ENCODE assay signal across 17 cellular contexts in the genomic region with DNA sequence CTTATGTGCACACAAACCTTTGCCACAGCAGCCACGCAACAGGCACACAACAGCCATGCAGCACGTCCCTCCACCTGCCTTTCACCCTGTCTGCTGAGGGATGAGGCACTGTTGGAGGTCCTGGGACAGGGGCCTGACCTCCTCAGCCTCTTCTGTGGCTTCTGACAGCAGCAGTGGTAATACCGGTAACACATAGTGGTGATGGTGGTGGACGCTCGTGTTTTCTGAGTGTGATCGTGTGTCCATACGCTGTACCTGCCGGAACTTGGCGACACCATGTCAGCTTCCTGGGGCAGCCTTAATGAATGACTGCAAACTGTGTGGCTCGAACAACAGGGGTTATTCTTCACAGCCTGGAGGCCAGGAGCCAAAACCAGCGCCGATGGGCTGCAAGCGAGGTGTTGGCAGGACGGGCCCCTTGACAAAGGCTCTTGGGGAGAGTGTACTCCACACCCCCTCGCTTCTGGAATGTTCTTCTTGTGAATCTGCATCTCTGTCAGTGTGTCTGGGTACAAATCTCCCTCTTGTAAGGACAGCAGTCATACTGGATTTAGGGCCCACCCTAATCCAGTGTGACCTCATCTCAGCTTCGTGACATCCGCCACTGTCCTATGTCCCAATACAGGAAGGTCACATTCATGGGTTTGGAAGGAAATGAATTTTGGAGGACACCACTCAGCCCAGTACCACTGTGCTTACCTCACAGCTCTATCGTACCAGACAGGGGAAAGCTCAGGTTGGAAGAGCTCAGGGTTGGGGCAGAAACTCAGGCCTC. TPM values are rescaled to one million over a fixed set of nuclear protein-coding genes. Genes with fewer than 3 reads are reported as not detected.
DNase-seq lines count a peak whose midpoint lies in the region; ATAC-seq and TF ChIP-seq lines count a peak whose summit lies in the region.
"Had no signal": no experiment of that assay in that cellular context is flagged by ENCODE, and none has a peak within 500 bp of the region (broad histone marks: within the 10 kb centered on the region; RNA-seq: fewer than 3 reads in every experiment).

No MANE protein-coding gene starts in this region.

- no peak for TF ChIP-seq POLR2A in IMR-90 (IDR thresholded peaks at IDR 0.05; ENCODE audit: low read depth, low read length)

- H3K4ac ChIP-seq in IMR-90 (ENCODE audit: low read depth, low read length), result peak overlapping the region; percentile 56

- peaks cover 13% of the 10 kb centered on the region for H3K9me1 ChIP-seq in IMR-90 (ENCODE audit: insufficient read depth, low read length)

- no peak overlapping the region for H3K4me3 Mint-ChIP-seq in CD14-positive monocyte
- no peak overlapping the region for H3K4me3 Mint-ChIP-seq in dendritic cell treated with granulocyte-macrophage colony-stimulating factor and Interleukin-4, amounts not matched to agents 40 ng/mL and 50 ng/mL, for 4 days
- H3K4me3 Mint-ChIP-seq in osteocyte (ENCODE audit: unreplicated experiment), result no peak overlapping the region

- peak overlapping the region; percentile 37 for H4K91ac ChIP-seq in IMR-90 (ENCODE audit: insufficient read depth, low read depth, low read length)

- no peak overlapping the region; the same call in 1 of the 2 replicates for H2BK20ac ChIP-seq in IMR-90 (ENCODE audit: low read depth, low read length)

- H4K5ac ChIP-seq in IMR-90 (ENCODE audit: low read depth, low read length), result no peak overlapping the region

- no peak overlapping the region for H2BK5ac ChIP-seq in IMR-90 (ENCODE audit: low read depth, low read length, poor library complexity, severe bottlenecking)

- peaks cover 7 to 24% (median 16%) of the 10 kb centered on the region in 7 donors for H3K9me3 Mint-ChIP-seq in CD14-positive monocyte
- H3K9me3 Mint-ChIP-seq in dendritic cell treated with granulocyte-macrophage colony-stimulating factor and Interleukin-4, amounts not matched to agents 40 ng/mL and 50 ng/mL, for 4 days, result peaks cover 10% of the 10 kb centered on the region
- peaks cover 9% of the 10 kb centered on the region for H3K9me3 Mint-ChIP-seq in osteocyte (ENCODE audit: unreplicated experiment)

- peak overlapping the region; percentile 11 for H2BK120ac ChIP-seq in IMR-90 (ENCODE audit: low read depth, low read length)

- intact Hi-C loops in CD14-positive monocyte (cut with micrococcal nuclease) (no loop called here), IMR-90 (cut with micrococcal nuclease) (no loop called here)
- intact Hi-C loops in dendritic cell treated with granulocyte-macrophage colony-stimulating factor and Interleukin-4, amounts not matched to agents 40 ng/mL and 50 ng/mL, for 4 days (cut with micrococcal nuclease), result no loop called here

- dilution Hi-C loops in IMR-90 (cut with HindIII; ENCODE audit: low sequenced_read_pairs, unreplicated experiment), result no loop called here

- no peak overlapping the region for H3K18ac ChIP-seq in IMR-90 (ENCODE audit: low read depth, low read length)

- in situ Hi-C loops in IMR-90 (cut with MboI; ENCODE audit: low sequenced_read_pairs), result no loop called here

- H3K9ac ChIP-seq in IMR-90 (ENCODE audit: low read depth, low read length), result no peak overlapping the region
- H3K9ac ChIP-seq: GM23248 had no signal

- POLR2A ChIA-PET in IMR-90 (lab: Charles Lee; ENCODE audit: unreplicated experiment), result interaction anchor here (0.7 kb wide), 1 partner anchor 22 kb away, joined by 3 read pairs; no protein-coding TSS in a partner anchor

- peak; percentile 37 for DNase-seq in CD14-positive monocyte (ENCODE audit: low spot score)
- DNase-seq in IMR-90, result no peak
- DNase-seq in osteocyte (ENCODE audit: extremely low spot score, unreplicated experiment), result peak; percentile 76
- no peak for DNase-seq in NAMALWA (ENCODE audit: low spot score)
- DNase-seq: BE2C, gastrocnemius medialis, GM23248, NCI-H1048, NCI-H2081 treated with DMSO at 0.1 percent for 48 hours, NCI-H524, psoas muscle, transverse colon had no signal

- H3K4me1 ChIP-seq in IMR-90 (ENCODE audit: control insufficient read depth, insufficient read depth, low read length), result peaks cover 7% of the 10 kb centered on the region
- H3K4me1 ChIP-seq: ascending aorta, BE2C, gastrocnemius medialis, psoas muscle had no signal

- H3K27ac ChIP-seq in IMR-90 (ENCODE audit: insufficient read depth, low read length), result peak overlapping the region; percentile 18; the same call in 1 of the 2 replicates
- H3K27ac ChIP-seq: ascending aorta, gastrocnemius medialis, GM23248, psoas muscle, transverse colon had no signal

- H3K14ac ChIP-seq in IMR-90 (replicated peaks; ENCODE audit: low read depth, low read length), result no peak overlapping the region

- no peak overlapping the region for H3K4me2 ChIP-seq in IMR-90 (ENCODE audit: low read depth, low read length)

- no TSS peak for BruUV-seq in IMR-90 (replicated peaks; lab: Mats Ljungman, UMichigan)

- H3K27ac Mint-ChIP-seq in CD14-positive monocyte (no peak overlapping the region), osteocyte (ENCODE audit: unreplicated experiment) (peak overlapping the region; percentile 67)
- H3K27ac Mint-ChIP-seq in dendritic cell treated with granulocyte-macrophage colony-stimulating factor and Interleukin-4, amounts not matched to agents 40 ng/mL and 50 ng/mL, for 4 days, result peak overlapping the region; percentile 75

- H3K36me3 ChIP-seq in IMR-90 (ENCODE audit: control insufficient read depth, insufficient read depth, low read length), result peaks cover 40% of the 10 kb centered on the region
- H3K36me3 ChIP-seq: ascending aorta, BE2C, gastrocnemius medialis, transverse colon had no signal

- H4K20me1 ChIP-seq in IMR-90 (ENCODE audit: insufficient read depth, low read length), result no peaks in the 10 kb centered on the region; the same call in 1 of the 2 replicates

- ATAC-seq in IMR-90 (ENCODE audit: low read depth) (no peak), HG02642 (IDR thresholded peaks at IDR 0.05; ENCODE audit: poor library complexity, unreplicated experiment) (no peak), GM21717 (IDR thresholded peaks at IDR 0.05; ENCODE audit: unreplicated experiment) (no peak), HG02763 (IDR thresholded peaks at IDR 0.05; ENCODE audit: unreplicated experiment) (no peak)
- ATAC-seq: gastrocnemius medialis had no signal

- no peaks in the 10 kb centered on the region for H3K27me3 ChIP-seq in IMR-90 (ENCODE audit: control insufficient read depth, insufficient read depth, low read length)
- H3K27me3 ChIP-seq: ascending aorta, BE2C, transverse colon had no signal

- H2AK5ac ChIP-seq in IMR-90 (ENCODE audit: low read depth, low read length), result peak overlapping the region; percentile 79; the same call in 1 of the 2 replicates

- peak overlapping the region; percentile 39; the same call in 1 of the 3 replicates for H2BK15ac ChIP-seq in IMR-90 (ENCODE audit: low read depth, low read length)

- TF ChIP-seq CTCF in CD14-positive monocyte (IDR thresholded peaks at IDR 0.05), result no peak
- no peak for TF ChIP-seq CTCF in IMR-90 (conservative IDR thresholded peaks at IDR 0.05; ENCODE audit: low read depth, low read length)
- no peak for TF ChIP-seq CTCF in osteocyte (IDR thresholded peaks at IDR 0.05)

- no peak overlapping the region for H3K4me3 ChIP-seq in IMR-90 (ENCODE audit: insufficient read depth, low read depth, low read length)
- H3K4me3 ChIP-seq: ascending aorta, gastrocnemius medialis, GM23248, psoas muscle, transverse colon had no signal

- no peak for TF ChIP-seq RAD21 in IMR-90 (IDR thresholded peaks at IDR 0.05; ENCODE audit: low read length)

- H3K56ac ChIP-seq in IMR-90 (ENCODE audit: extremely low read depth, insufficient read depth, low read length), result no peak overlapping the region

- CTCF ChIA-PET in IMR-90 (lab: Yijun Ruan, JAX), result no interaction called here

- peak overlapping the region; percentile 20 to 51; a peak in 2 of 4 replicates for H4K8ac ChIP-seq in IMR-90 (ENCODE audit: low read depth in 2 of 2, low read length in 2 of 2)

- H3K36me3 Mint-ChIP-seq in CD14-positive monocyte (no peaks in the 10 kb centered on the region), osteocyte (ENCODE audit: unreplicated experiment) (peaks cover 56% of the 10 kb centered on the region)
- peaks cover 84% of the 10 kb centered on the region for H3K36me3 Mint-ChIP-seq in dendritic cell treated with granulocyte-macrophage colony-stimulating factor and Interleukin-4, amounts not matched to agents 40 ng/mL and 50 ng/mL, for 4 days (ENCODE audit: low read depth)

- H3K79me1 ChIP-seq in IMR-90 (ENCODE audit: low read depth in 1 of 2, low read length in 2 of 2), result peaks cover 25 to 68% of the 10 kb centered on the region in 2 experiments

- H3K27me3 Mint-ChIP-seq in CD14-positive monocyte (ENCODE audit: low read depth in 3 of 3) (peaks cover 0 to 1% (median 0%) of the 10 kb centered on the region in 3 donors), osteocyte (ENCODE audit: unreplicated experiment) (no peaks in the 10 kb centered on the region)
- H3K27me3 Mint-ChIP-seq in dendritic cell treated with granulocyte-macrophage colony-stimulating factor and Interleukin-4, amounts not matched to agents 40 ng/mL and 50 ng/mL, for 4 days, result no peaks in the 10 kb centered on the region

- H3K4me1 Mint-ChIP-seq in CD14-positive monocyte (peaks cover 4% of the 10 kb centered on the region), osteocyte (ENCODE audit: unreplicated experiment) (peaks cover 27% of the 10 kb centered on the region)
- H3K4me1 Mint-ChIP-seq in dendritic cell treated with granulocyte-macrophage colony-stimulating factor and Interleukin-4, amounts not matched to agents 40 ng/mL and 50 ng/mL, for 4 days (ENCODE audit: low read depth), result peaks cover 75% of the 10 kb centered on the region

- peaks cover 2% of the 10 kb centered on the region for H3K9me3 ChIP-seq in IMR-90 (ENCODE audit: control insufficient read depth, insufficient read depth, low read length)
- H3K9me3 ChIP-seq: BE2C, gastrocnemius medialis, psoas muscle had no signal

- no peak overlapping the region for H2AK9ac ChIP-seq in IMR-90 (replicated peaks; ENCODE audit: low read depth, low read length, poor library complexity)

- 98% methylated on average over 11 of the region's 18 CpGs; no CpG with 5 or more reads in 1 of the 2 experiments for whole genome bisulfite sequencing in IMR-90 (ENCODE audit: extremely low coverage in 2 of 2, insufficient read length in 1 of 2), 2 experiments

- H3K23ac ChIP-seq in IMR-90 (ENCODE audit: low read depth, low read length), result no peak overlapping the region

- peak overlapping the region; percentile 9 for H2AFZ ChIP-seq in IMR-90 (replicated peaks; ENCODE audit: low read length, poor library complexity)
- H2AFZ ChIP-seq: GM23248 had no signal

RNA-seq across cellular contexts. Expression of a gene that starts 55.3 kb away (rescaled TPM):
- polyA plus RNA-seq in CD14-positive monocyte (10 to 100 TPM; 33.2 to 53.8 TPM), IMR-90 (2012; rRNA removed) (34.0 and 35.1 TPM in 2 replicates)
- total RNA-seq in IMR-90 (2012; rRNA removed) (47.5 and 50.8 TPM in 2 replicates), osteocyte (70.0 and 81.4 TPM in 2 replicates)
- 15.1 and 18.7 TPM in 2 replicates for polyA plus RNA-seq in IMR-90 (2012; cell fraction: cytosol; rRNA removed)
- polyA plus RNA-seq in IMR-90 (2012; cell fraction: nucleus; rRNA removed; ENCODE audit: low replicate concordance), result 108 and 144 TPM in 2 replicates

Comparison
In these comparisons a context has a peak if more than half of its experiments do, and no peak if none do; other contexts are left out.
1. DNase-seq: peak in CD14-positive monocyte (single experiment) and osteocyte (single experiment); none in IMR-90 (single experiment) and NAMALWA (single experiment).
2. H3K27ac Mint-ChIP-seq: peak in dendritic cell treated with granulocyte-macrophage colony-stimulating factor and Interleukin-4, amounts not matched to agents 40 ng/mL and 50 ng/mL, for 4 days (single experiment) and osteocyte (single experiment); none in CD14-positive monocyte (0 of 7).